In genomic region chr12:32266756-32267155, GRCh38 we compare ENCODE assay signal across 15 cellular contexts.
"Had no signal": no experiment of that assay in that cellular context is flagged by ENCODE, and none has a peak within 500 bp of the region (broad histone marks: within the 10 kb centered on the region; RNA-seq: fewer than 3 reads in every experiment).

No MANE protein-coding gene starts in this region.

- H3K9me3 Mint-ChIP-seq: stimulated activated naive CD8-positive, alpha-beta T cell treated with anti-CD3 and anti-CD28 coated beads, Interleukin-15, amount 100 ng/mL, for 72 hours; type B pancreatic cell had no signal

- DNase-seq: activated CD4-positive, alpha-beta T cell treated with anti-CD3 and anti-CD28 coated beads, Interleukin-2, amount 50 U/mL, for 48 hours; effector memory CD4-positive, alpha-beta T cell; hippocampal formation; right cardiac atrium; stimulated activated naive CD8-positive, alpha-beta T cell treated with anti-CD3 and anti-CD28 coated beads, Interleukin-15, amount 100 ng/mL, for 72 hours; T-helper 1 cell; T-helper 9 cell had no signal

- H3K27ac Mint-ChIP-seq: activated naive CD8-positive, alpha-beta T cell; stimulated activated naive CD8-positive, alpha-beta T cell treated with anti-CD3 and anti-CD28 coated beads, Interleukin-15, amount 100 ng/mL, for 72 hours had no signal

- H3K36me3 Mint-ChIP-seq: activated naive CD8-positive, alpha-beta T cell had no signal

- H3K36me3 ChIP-seq: prostate gland, suprapubic skin had no signal

- H3K27me3 Mint-ChIP-seq: activated naive CD8-positive, alpha-beta T cell; stimulated activated naive CD8-positive, alpha-beta T cell treated with anti-CD3 and anti-CD28 coated beads, Interleukin-15, amount 100 ng/mL, for 72 hours; type B pancreatic cell had no signal

- H3K4me3 Mint-ChIP-seq: activated naive CD8-positive, alpha-beta T cell; stimulated activated naive CD8-positive, alpha-beta T cell treated with anti-CD3 and anti-CD28 coated beads, Interleukin-15, amount 100 ng/mL, for 72 hours; type B pancreatic cell had no signal

- H3K4me3 ChIP-seq: lung, prostate gland, suprapubic skin had no signal

- H3K27ac ChIP-seq: prostate gland, suprapubic skin had no signal

- FAIRE-seq: endothelial cell of umbilical vein, islet of Langerhans had no signal

- H3K27me3 ChIP-seq: suprapubic skin had no signal

- H3K4me1 ChIP-seq: prostate gland had no signal

- H3K9me3 ChIP-seq: prostate gland, suprapubic skin had no signal

- ATAC-seq: left lobe of liver; right cardiac atrium; stimulated activated naive CD8-positive, alpha-beta T cell treated with anti-CD3 and anti-CD28 coated beads, Interleukin-15, amount 100 ng/mL, for 72 hours had no signal
